16 cellular contexts compared by ENCODE assay signal in the genomic region with DNA sequence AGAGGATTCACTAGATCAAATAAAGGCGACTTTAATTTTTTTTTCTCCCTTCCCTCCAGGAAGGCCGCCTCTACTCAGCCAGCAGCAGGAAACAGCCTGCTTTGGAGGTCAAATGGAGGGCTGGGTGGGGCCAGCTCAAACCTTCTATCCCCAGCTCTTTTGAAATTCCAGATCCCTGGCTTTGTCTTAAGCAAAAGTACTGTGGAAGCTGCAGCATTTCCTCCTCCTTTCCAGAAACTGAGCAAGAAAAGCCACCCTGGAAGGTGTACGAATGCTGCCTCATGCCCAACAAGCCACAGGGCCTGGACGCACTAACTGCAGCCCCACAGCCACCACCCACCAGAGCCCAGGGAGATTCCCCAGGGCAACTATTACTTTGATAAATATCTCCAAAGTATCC. TPM values are rescaled to one million over a fixed set of nuclear protein-coding genes. Genes with fewer than 3 reads are reported as not detected.
DNase-seq lines count a peak whose midpoint lies in the region; ATAC-seq, FAIRE-seq and TF ChIP-seq lines count a peak whose summit lies in the region.
"Had no signal": no experiment of that assay in that cellular context is flagged by ENCODE, and none has a peak within 500 bp of the region (broad histone marks: within the 10 kb centered on the region; RNA-seq: fewer than 3 reads in every experiment).

No MANE protein-coding gene starts in this region.

- TF ChIP-seq CTCF in IMR-90 (conservative IDR thresholded peaks at IDR 0.05; ENCODE audit: low read depth, low read length) (no peak), tibial nerve (IDR thresholded peaks at IDR 0.05) (no peak), GM10248 (IDR thresholded peaks at IDR 0.05; ENCODE audit: control extremely low read depth, extremely low read depth, low read depth, missing control alignments) (no peak)

- H3K36me3 ChIP-seq in IMR-90 (ENCODE audit: control insufficient read depth, insufficient read depth, low read length) (peaks cover 2% of the 10 kb centered on the region), small intestine (ENCODE audit: control insufficient read depth in 2 of 2, insufficient read depth in 2 of 2, low read length in 2 of 2) (no peaks in the 10 kb centered on the region), tibial nerve (no peaks in the 10 kb centered on the region)

- no peak for ATAC-seq in IMR-90 (ENCODE audit: low read depth)
- ATAC-seq: activated CD8-positive, alpha-beta T cell treated with anti-CD3 and anti-CD28 coated beads for 36 hours had no signal

- intact Hi-C loops in IMR-90 (cut with micrococcal nuclease): no loop called here

- no peak overlapping the region for H3K4me3 ChIP-seq in IMR-90 (ENCODE audit: insufficient read depth, low read depth, low read length)
- no peak overlapping the region for H3K4me3 ChIP-seq in small intestine (ENCODE audit: low read depth in 1 of 2, low read length in 2 of 2)
- H3K4me3 ChIP-seq in tibial nerve: no peak overlapping the region
- H3K4me3 ChIP-seq: testis had no signal

- H3K9me1 ChIP-seq in IMR-90 (ENCODE audit: insufficient read depth, low read length): peaks cover 7% of the 10 kb centered on the region; the same call in 1 of the 2 replicates

- H2AK9ac ChIP-seq in IMR-90 (replicated peaks; ENCODE audit: low read depth, low read length, poor library complexity): peak overlapping the region; percentile 55

- CTCF ChIA-PET in IMR-90 (lab: Yijun Ruan, JAX) (no interaction called here), GM10248 (lab: Yijun Ruan, JAX) (interaction anchor here (1.4 kb wide), 1 partner anchor 9 kb away, joined by 3 read pairs; no protein-coding TSS in a partner anchor)

- H4K5ac ChIP-seq in IMR-90 (ENCODE audit: low read depth, low read length): peak overlapping the region; percentile 86; the same call in 1 of the 2 replicates

- in situ Hi-C loops in IMR-90 (cut with MboI; ENCODE audit: low sequenced_read_pairs): no loop called here

- TF ChIP-seq RAD21 in IMR-90 (IDR thresholded peaks at IDR 0.05; ENCODE audit: low read length): no peak

- POLR2A ChIA-PET in IMR-90 (lab: Charles Lee; ENCODE audit: unreplicated experiment): no interaction called here
- POLR2A ChIA-PET in GM10248 (lab: Yijun Ruan, JAX): no interaction called here

- H3K27me3 ChIP-seq in IMR-90 (ENCODE audit: control insufficient read depth, insufficient read depth, low read length) (no peaks in the 10 kb centered on the region), small intestine (ENCODE audit: control insufficient read depth in 2 of 2, insufficient read depth in 2 of 2, low read length in 2 of 2) (no peaks in the 10 kb centered on the region), tibial nerve (peaks cover 0 to 11% of the 10 kb centered on the region in 2 donors)
- H3K27me3 ChIP-seq: testis had no signal

- no peak for FAIRE-seq in small intestine (lab: Jason Lieb, UNC)
- FAIRE-seq: islet of Langerhans had no signal

- no peak for TF ChIP-seq EP300 in tibial nerve (IDR thresholded peaks at IDR 0.05)

- no peak overlapping the region for H3K4ac ChIP-seq in IMR-90 (ENCODE audit: low read depth, low read length)

- H3K14ac ChIP-seq in IMR-90 (replicated peaks; ENCODE audit: low read depth, low read length): no peak overlapping the region

- no CpG with 5 or more reads among the region's 4 CpGs for WGBS in IMR-90 (ENCODE audit: extremely low coverage in 2 of 2, insufficient read length in 1 of 2), 2 experiments
- WGBS in small intestine, 3 donors: 25 to 43% (median 41%) methylated on average over 4 of the region's 4 CpGs
- 32 to 43% methylated on average over 4 of the region's 4 CpGs for WGBS in tibial nerve, 2 donors

- H3K4me2 ChIP-seq in IMR-90 (ENCODE audit: low read depth, low read length): no peak overlapping the region

- H3K79me1 ChIP-seq in IMR-90 (ENCODE audit: low read depth in 1 of 2, low read length in 2 of 2): peaks cover 4 to 16% of the 10 kb centered on the region in 2 experiments; a peak in 3 of 4 replicates

- H3K23ac ChIP-seq in IMR-90 (ENCODE audit: low read depth, low read length): no peak overlapping the region

- no peak overlapping the region for H2BK120ac ChIP-seq in IMR-90 (ENCODE audit: low read depth, low read length)

- no TSS peak for BruUV-seq in IMR-90 (replicated peaks; lab: Mats Ljungman, UMichigan)

- no peak overlapping the region for H4K91ac ChIP-seq in IMR-90 (ENCODE audit: insufficient read depth, low read depth, low read length)

- H2BK15ac ChIP-seq in IMR-90 (ENCODE audit: low read depth, low read length): no peak overlapping the region

- H3K9me3 ChIP-seq in IMR-90 (ENCODE audit: control insufficient read depth, insufficient read depth, low read length) (no peaks in the 10 kb centered on the region), small intestine (ENCODE audit: control insufficient read depth, low read depth) (no peaks in the 10 kb centered on the region), tibial nerve (no peaks in the 10 kb centered on the region)
- H3K9me3 ChIP-seq: testis had no signal

- 0 out of 2 replicates have a peak overlapping the region, but pooled peaks have one; percentile 45 for H2BK20ac ChIP-seq in IMR-90 (ENCODE audit: low read depth, low read length)

- H3K56ac ChIP-seq in IMR-90 (ENCODE audit: extremely low read depth, insufficient read depth, low read length): no peak overlapping the region

- H3K4me1 ChIP-seq in IMR-90 (ENCODE audit: control insufficient read depth, insufficient read depth, low read length): peaks cover 12% of the 10 kb centered on the region
- no peaks in the 10 kb centered on the region for H3K4me1 ChIP-seq in small intestine (ENCODE audit: control insufficient read depth in 2 of 2, insufficient read depth in 1 of 2, low read depth in 1 of 2, low read length in 1 of 2)
- peaks cover 0 to 17% (median 0%) of the 10 kb centered on the region in 4 donors for H3K4me1 ChIP-seq in tibial nerve
- H3K4me1 ChIP-seq: testis had no signal

- dilution Hi-C loops in IMR-90 (cut with HindIII; ENCODE audit: low sequenced_read_pairs, unreplicated experiment): no loop called here

- no peak overlapping the region for H3K9ac ChIP-seq in IMR-90 (ENCODE audit: low read depth, low read length)

- no peaks in the 10 kb centered on the region for H4K20me1 ChIP-seq in IMR-90 (ENCODE audit: insufficient read depth, low read length)

- H2AFZ ChIP-seq in IMR-90 (replicated peaks; ENCODE audit: low read length, poor library complexity): no peak overlapping the region

- no peak overlapping the region for H2BK5ac ChIP-seq in IMR-90 (ENCODE audit: low read depth, low read length, poor library complexity, severe bottlenecking)

- no peak overlapping the region for H3K18ac ChIP-seq in IMR-90 (ENCODE audit: low read depth, low read length)

- H2AK5ac ChIP-seq in IMR-90 (ENCODE audit: low read depth, low read length): no peak overlapping the region

- peak overlapping the region; percentile 75; the same call in 1 of the 2 replicates for H3K27ac ChIP-seq in IMR-90 (ENCODE audit: insufficient read depth, low read length)
- H3K27ac ChIP-seq in small intestine (ENCODE audit: low read depth in 1 of 2, low read length in 1 of 2): peak overlapping the region; percentile 41 to 89
- H3K27ac ChIP-seq in tibial nerve: peak overlapping the region in 2 of 4 donors; percentile 3 to 37
- H3K27ac ChIP-seq: testis had no signal

- TF ChIP-seq POLR2A in IMR-90 (IDR thresholded peaks at IDR 0.05; ENCODE audit: low read depth, low read length) (no peak), tibial nerve (IDR thresholded peaks at IDR 0.05) (no peak)

- DNase-seq in IMR-90 (no peak), dermis blood vessel endothelial cell (peak; percentile 57), iPS-NIHi7 (ENCODE audit: extremely low spot score) (peak; percentile 58), small intestine (peak; percentile 54), tibial nerve (ENCODE audit: low spot score in 2 of 2) (no peak), globus pallidus (ENCODE audit: low spot score) (no peak), NCI-H748 treated with DMSO at 0.1 percent for 48 hours (lab: John Stamatoyannopoulos, UW) (no peak), GM10248 (ENCODE audit: extremely low spot score) (no peak)
- DNase-seq: activated CD8-positive, alpha-beta T cell treated with anti-CD3 and anti-CD28 coated beads for 36 hours; CD4-positive, alpha-beta memory T cell; effector memory CD4-positive, alpha-beta T cell; MV-4-11; posterior cingulate gyrus; testis had no signal

- H4K8ac ChIP-seq in IMR-90 (ENCODE audit: low read depth in 2 of 2, low read length in 2 of 2): no peak overlapping the region

TF ChIP-seq in IMR-90, 13 proteins besides CTCF, POLR2A, EP300 and RAD21:
- TF ChIP-seq NFE2L2 (IDR thresholded peaks at IDR 0.05; ENCODE audit: low read depth, low read length) (no peak), MXI1 (IDR thresholded peaks at IDR 0.05; ENCODE audit: borderline replicate concordance, low read depth, low read length) (no peak), BHLHE40 (IDR thresholded peaks at IDR 0.05; ENCODE audit: low read depth, low read length) (no peak), CEBPB (IDR thresholded peaks at IDR 0.05; ENCODE audit: low read depth, low read length) (no peak), MAZ (IDR thresholded peaks at IDR 0.05; ENCODE audit: borderline replicate concordance, low read depth, low read length) (no peak), RCOR1 (IDR thresholded peaks at IDR 0.05; ENCODE audit: insufficient replicate concordance, low read length) (no peak), RFX5 (IDR thresholded peaks at IDR 0.05; ENCODE audit: low read depth, low read length) (no peak)
- TF ChIP-seq, protein P1, sequence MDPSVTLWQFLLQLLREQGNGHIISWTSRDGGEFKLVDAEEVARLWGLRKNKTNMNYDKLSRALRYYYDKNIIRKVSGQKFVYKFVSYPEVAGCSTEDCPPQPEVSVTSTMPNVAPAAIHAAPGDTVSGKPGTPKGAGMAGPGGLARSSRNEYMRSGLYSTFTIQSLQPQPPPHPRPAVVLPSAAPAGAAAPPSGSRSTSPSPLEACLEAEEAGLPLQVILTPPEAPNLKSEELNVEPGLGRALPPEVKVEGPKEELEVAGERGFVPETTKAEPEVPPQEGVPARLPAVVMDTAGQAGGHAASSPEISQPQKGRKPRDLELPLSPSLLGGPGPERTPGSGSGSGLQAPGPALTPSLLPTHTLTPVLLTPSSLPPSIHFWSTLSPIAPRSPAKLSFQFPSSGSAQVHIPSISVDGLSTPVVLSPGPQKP (IDR thresholded peaks at IDR 0.05; ENCODE audit: borderline replicate concordance, low read depth, low read length): no peak

RNA-seq across cellular contexts. Expression of a gene that starts 55.1 kb away (rescaled TPM):
- total RNA-seq in IMR-90 (2012; rRNA removed): not detected in 2 replicates
- not detected in 2 replicates for polyA plus RNA-seq in IMR-90 (2012; rRNA removed)
- not detected in 2 replicates for polyA plus RNA-seq in IMR-90 (2012; cell fraction: cytosol; rRNA removed)
- polyA plus RNA-seq in IMR-90 (2012; cell fraction: nucleus; rRNA removed; ENCODE audit: low replicate concordance): not detected in 2 replicates
- not detected in 2 replicates for total RNA-seq in dermis blood vessel endothelial cell
- not detected for polyA plus RNA-seq in small intestine
- total RNA-seq in tibial nerve: not detected
- total RNA-seq: activated CD8-positive, alpha-beta T cell treated with anti-CD3 and anti-CD28 coated beads for 36 hours; CD4-positive, alpha-beta memory T cell; T-helper 1 cell treated with Interleukin-12 subunit alpha and Interleukin-12 subunit beta and Interleukin-4 antibody, amounts not matched to agents 30 ng/mL and 1 ng/mL, for 36 hours had no signal
- polyA plus RNA-seq: CD4-positive, alpha-beta memory T cell had no signal

Comparison
In these comparisons a context has a peak if more than half of its experiments do, and no peak if none do; other contexts are left out.
1. DNase-seq: peak in dermis blood vessel endothelial cell (single experiment), iPS-NIHi7 (single experiment) and small intestine (single experiment); none in IMR-90 (single experiment), tibial nerve (0 of 2), globus pallidus (single experiment), NCI-H748 treated with DMSO at 0.1 percent for 48 hours (single experiment) and GM10248 (single experiment).